In genomic region chr13:112873851-112874750, GRCh38 we compare ENCODE assay signal across 8 cellular contexts.
DNase-seq lines count a peak whose midpoint lies in the region; ATAC-seq and TF ChIP-seq lines count a peak whose summit lies in the region.

No MANE protein-coding gene starts in this region.

- 55 to 78% methylated on average over 40 of the region's 40 CpGs for WGBS in sigmoid colon, 2 donors

- H3K27me3 Mint-ChIP-seq in activated naive CD8-positive, alpha-beta T cell treated with anti-CD3 and anti-CD28 coated beads, Interleukin-2, amount 10 ng/mL, durations not matched to agents 7 days and 5 days = no peaks in the 10 kb centered on the region

- no peak overlapping the region for H3K4me3 Mint-ChIP-seq in activated naive CD8-positive, alpha-beta T cell treated with anti-CD3 and anti-CD28 coated beads, Interleukin-2, amount 10 ng/mL, durations not matched to agents 7 days and 5 days

- no peak for TF ChIP-seq EP300 in Ishikawa (IDR thresholded peaks at IDR 0.05; ENCODE audit: borderline replicate concordance)
- no peak for TF ChIP-seq EP300 in sigmoid colon (IDR thresholded peaks at IDR 0.05)

- H3K9me3 Mint-ChIP-seq in activated naive CD8-positive, alpha-beta T cell treated with anti-CD3 and anti-CD28 coated beads, Interleukin-2, amount 10 ng/mL, durations not matched to agents 7 days and 5 days = peaks cover 9% of the 10 kb centered on the region

- H3K27ac ChIP-seq in sigmoid colon = peak overlapping the region in 3 of 4 donors; percentile 14 to 27 (median 17)

- H3K4me3 ChIP-seq in sigmoid colon = peak overlapping the region in 1 of 4 donors; percentile 13

- TF ChIP-seq POLR2A in sigmoid colon (IDR thresholded peaks at IDR 0.05) = no peak

- intact Hi-C loops in left ventricle myocardium superior (cut with micrococcal nuclease) = no loop called here
- intact Hi-C loops in sigmoid colon (cut with DNase I) = loop anchor here (1.0 kb wide), 1 partner anchor 234 kb away; no protein-coding TSS in a partner anchor

- H3K9me3 ChIP-seq in sigmoid colon = no peaks in the 10 kb centered on the region

- POLR2A ChIA-PET in activated naive CD8-positive, alpha-beta T cell treated with anti-CD3 and anti-CD28 coated beads, Interleukin-2, amount 10 ng/mL, durations not matched to agents 7 days and 5 days (lab: Charles Lee) = no interaction called here

- peaks cover 0 to 38% (median 7%) of the 10 kb centered on the region in 4 donors for H3K36me3 ChIP-seq in sigmoid colon

- H3K36me3 Mint-ChIP-seq in activated naive CD8-positive, alpha-beta T cell treated with anti-CD3 and anti-CD28 coated beads, Interleukin-2, amount 10 ng/mL, durations not matched to agents 7 days and 5 days = peaks cover 21% of the 10 kb centered on the region

- DNase-seq in SHP77 (lab: John Stamatoyannopoulos, UW) = peak; percentile 78
- peak; percentile 53 for DNase-seq in activated naive CD8-positive, alpha-beta T cell treated with anti-CD3 and anti-CD28 coated beads, Interleukin-2, amount 10 ng/mL, durations not matched to agents 7 days and 5 days
- peak; percentile 89 for DNase-seq in left ventricle myocardium superior
- DNase-seq in sigmoid colon = peak; percentile 86
- no peak for DNase-seq in NCI-H446 treated with DMSO at 0.1 percent for 48 hours (lab: John Stamatoyannopoulos, UW)

- TF ChIP-seq RAD21 in Ishikawa (IDR thresholded peaks at IDR 0.05; ENCODE audit: low read depth) = peak; percentile 93

- peaks cover 0 to 6% (median 6%) of the 10 kb centered on the region in 4 donors for H3K4me1 ChIP-seq in sigmoid colon

- no peaks in the 10 kb centered on the region for H3K27me3 ChIP-seq in sigmoid colon

- peak; percentile 83 for ATAC-seq in GM21825 (IDR thresholded peaks at IDR 0.05; ENCODE audit: unreplicated experiment)
- ATAC-seq in activated naive CD8-positive, alpha-beta T cell treated with anti-CD3 and anti-CD28 coated beads, Interleukin-2, amount 10 ng/mL, durations not matched to agents 7 days and 5 days (ENCODE audit: low read depth) = peak; percentile 51
- ATAC-seq in left ventricle myocardium superior = peak; percentile 83

- H3K4me1 Mint-ChIP-seq in activated naive CD8-positive, alpha-beta T cell treated with anti-CD3 and anti-CD28 coated beads, Interleukin-2, amount 10 ng/mL, durations not matched to agents 7 days and 5 days = peaks cover 8% of the 10 kb centered on the region

- peak overlapping the region; percentile 83 for H3K27ac Mint-ChIP-seq in activated naive CD8-positive, alpha-beta T cell treated with anti-CD3 and anti-CD28 coated beads, Interleukin-2, amount 10 ng/mL, durations not matched to agents 7 days and 5 days

- TF ChIP-seq CTCF in GM12801 (IDR thresholded peaks at IDR 0.05; ENCODE audit: extremely low read depth, insufficient read length) (peak; percentile 57), sigmoid colon (IDR thresholded peaks at IDR 0.05) (peak; percentile 72 to 94 (median 90))

TF ChIP-seq in Ishikawa, 13 proteins besides CTCF, POLR2A, EP300 and RAD21:
- TF ChIP-seq, protein P1, sequence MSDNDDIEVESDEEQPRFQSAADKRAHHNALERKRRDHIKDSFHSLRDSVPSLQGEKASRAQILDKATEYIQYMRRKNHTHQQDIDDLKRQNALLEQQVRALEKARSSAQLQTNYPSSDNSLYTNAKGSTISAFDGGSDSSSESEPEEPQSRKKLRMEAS (IDR thresholded peaks at IDR 0.05) = no peak
- TF ChIP-seq TAF1 (IDR thresholded peaks at IDR 0.05; ENCODE audit: low read depth) = no peak
